Comparison of ENCODE assay signal across 8 cellular contexts in the genomic region with DNA sequence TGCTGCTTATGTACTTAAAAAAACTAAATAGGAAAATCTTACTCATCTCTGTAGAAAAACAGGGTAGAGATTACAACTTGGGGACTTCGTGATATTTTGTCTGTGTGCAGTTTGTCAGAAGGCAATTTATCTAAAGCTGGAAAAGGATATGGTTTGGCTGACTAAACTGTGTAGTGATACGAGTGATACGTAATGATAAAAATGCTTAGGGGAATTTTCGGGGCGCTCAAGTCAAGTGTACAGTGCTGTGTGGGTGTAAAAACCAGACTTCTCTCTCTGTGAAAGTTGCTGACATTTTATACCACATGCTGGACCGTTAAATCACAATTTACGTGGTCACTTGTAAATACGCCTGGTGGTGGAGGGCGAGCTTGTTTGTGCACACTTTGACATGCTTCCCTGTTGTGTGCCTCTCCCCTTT.
DNase-seq lines count a peak whose midpoint lies in the region; ATAC-seq, FAIRE-seq and TF ChIP-seq lines count a peak whose summit lies in the region.

No MANE protein-coding gene starts in this region.

- no peak; the same call in 1 of the 2 replicates for TF ChIP-seq CTCF in OCI-LY1 (IDR thresholded peaks at IDR 0.05; ENCODE audit: low read length)
- TF ChIP-seq CTCF in left lung (IDR thresholded peaks at IDR 0.05) = no peak

- intact Hi-C loops in left lung (cut with DNase I) = no loop called here

- peak overlapping the region; percentile 50 for H3K9ac ChIP-seq in OCI-LY1 (ENCODE audit: low read length)

- H3K36me3 ChIP-seq in OCI-LY1 (ENCODE audit: insufficient read depth, low read length) (no peaks in the 10 kb centered on the region), HAP-1 (replicated peaks) (no peaks in the 10 kb centered on the region), left lung (no peaks in the 10 kb centered on the region)
- no peaks in the 10 kb centered on the region for H3K36me3 ChIP-seq in effector memory CD4-positive, alpha-beta T cell (ENCODE audit: control insufficient read depth, insufficient read depth, low read length)

- H3K9me3 ChIP-seq in OCI-LY1 (ENCODE audit: low read length) = no peaks in the 10 kb centered on the region
- no peaks in the 10 kb centered on the region for H3K9me3 ChIP-seq in effector memory CD4-positive, alpha-beta T cell (ENCODE audit: control insufficient read depth, low read length)
- no peaks in the 10 kb centered on the region for H3K9me3 ChIP-seq in HAP-1
- H3K9me3 ChIP-seq in left lung = no peaks in the 10 kb centered on the region

- peak; percentile 94 for ATAC-seq in GM21619 (IDR thresholded peaks at IDR 0.05; ENCODE audit: unreplicated experiment)
- no peak for ATAC-seq in left lung

- H3K27ac ChIP-seq in OCI-LY1 (ENCODE audit: low read depth, low read length, poor library complexity, severe bottlenecking) (peak overlapping the region; percentile 33), left lung (no peak overlapping the region)
- peak overlapping the region; percentile 62 for H3K27ac ChIP-seq in effector memory CD4-positive, alpha-beta T cell (ENCODE audit: insufficient read depth, low read length, poor library complexity, severe bottlenecking)

- in situ Hi-C loops in HAP-1 (cut with MboI; ENCODE audit: low sequenced_read_pairs) = no loop called here
- in situ Hi-C loops in KBM-7 (cut with MboI; ENCODE audit: low pct_unique_long_range_greater_than_20kb, low sequenced_read_pairs) = no loop called here

- H3K27me3 ChIP-seq in OCI-LY1 (ENCODE audit: insufficient read depth, low read length) (no peaks in the 10 kb centered on the region), HAP-1 (ENCODE audit: low read depth) (no peaks in the 10 kb centered on the region), left lung (no peaks in the 10 kb centered on the region)
- no peaks in the 10 kb centered on the region for H3K27me3 ChIP-seq in effector memory CD4-positive, alpha-beta T cell (replicated peaks; ENCODE audit: control insufficient read depth, insufficient read depth, low read length, poor library complexity, severe bottlenecking)

- H3K4me2 ChIP-seq in OCI-LY1 (ENCODE audit: low read length) = peak overlapping the region; percentile 64

- no peaks in the 10 kb centered on the region for H3F3A ChIP-seq in OCI-LY1 (ENCODE audit: insufficient read depth, low read length)

- peak; percentile 89 for FAIRE-seq in GM12892 (lab: Jason Lieb, UNC)

- no peaks in the 10 kb centered on the region for H3K9me2 ChIP-seq in OCI-LY1 (ENCODE audit: low read depth, low read length)

- H3K4me3 ChIP-seq in OCI-LY1 (ENCODE audit: low read depth, low read length, poor library complexity, severe bottlenecking) (peak overlapping the region; percentile 39), HAP-1 (no peak overlapping the region), left lung (no peak overlapping the region)
- H3K4me3 ChIP-seq in effector memory CD4-positive, alpha-beta T cell (ENCODE audit: insufficient read depth, low read depth, low read length, poor library complexity, severe bottlenecking) = peak overlapping the region; percentile 45

- DNase-seq in GM12892 (ENCODE audit: insufficient read length) (no peak), HAP-1 (ENCODE audit: low spot score in 2 of 2) (no peak), left lung (no peak), NCI-H226 (no peak), KBM-7 (no peak)
- DNase-seq in effector memory CD4-positive, alpha-beta T cell = peak; percentile 12 to 24 (median 13)

- TF ChIP-seq POLR2A in GM12892 (IDR thresholded peaks at IDR 0.05; ENCODE audit: low read depth, low read length) = no peak

- H3K4me1 ChIP-seq in OCI-LY1 (ENCODE audit: insufficient read depth, low read length, severe bottlenecking) (peaks cover 30% of the 10 kb centered on the region), HAP-1 (no peaks in the 10 kb centered on the region), left lung (no peaks in the 10 kb centered on the region)
- peaks cover 23% of the 10 kb centered on the region for H3K4me1 ChIP-seq in effector memory CD4-positive, alpha-beta T cell (ENCODE audit: control insufficient read depth, insufficient read depth, low read length, poor library complexity, severe bottlenecking)

- no peaks in the 10 kb centered on the region for H4K20me1 ChIP-seq in OCI-LY1 (ENCODE audit: insufficient read depth, low read length)

- H3K79me2 ChIP-seq in OCI-LY1 (ENCODE audit: insufficient read depth, low read length) = no peaks in the 10 kb centered on the region

- H2AFZ ChIP-seq in OCI-LY1 (ENCODE audit: low read length) = peak overlapping the region; percentile 87

Comparison
In these comparisons a context has a peak if more than half of its experiments do, and no peak if none do; other contexts are left out.
1. DNase-seq: peak in effector memory CD4-positive, alpha-beta T cell (3 of 3); none in GM12892 (single experiment), HAP-1 (0 of 2), left lung (0 of 2), NCI-H226 (single experiment) and KBM-7 (single experiment).
2. H3K27ac ChIP-seq: peak in OCI-LY1 (single experiment) and effector memory CD4-positive, alpha-beta T cell (single experiment); none in left lung (0 of 2).
3. H3K4me3 ChIP-seq: peak in OCI-LY1 (single experiment) and effector memory CD4-positive, alpha-beta T cell (single experiment); none in HAP-1 (single experiment) and left lung (0 of 2).